ENCODE assay signal across 6 cellular contexts in genomic region chr19:872266-872951, GRCh38. TPM values are rescaled to one million over a fixed set of nuclear protein-coding genes. Genes with fewer than 3 reads are reported as not detected.
DNase-seq lines count a peak whose midpoint lies in the region; TF ChIP-seq lines count a peak whose summit lies in the region.

No MANE protein-coding gene starts in this region.

- no peak overlapping the region for H3K23ac ChIP-seq in mesendoderm (ENCODE audit: low read length)

- no peak overlapping the region for H2BK120ac ChIP-seq in mesendoderm (ENCODE audit: low read depth, low read length)

- H2AK5ac ChIP-seq in mesendoderm (ENCODE audit: low read length): no peak overlapping the region

- no peak overlapping the region for H4K8ac ChIP-seq in mesendoderm (ENCODE audit: low read depth, low read length)

- H3K36me3 ChIP-seq in mesendoderm (ENCODE audit: control insufficient read depth, insufficient read depth, low read length) (peaks cover 2% of the 10 kb centered on the region), brain microvascular endothelial cell (replicated peaks) (peaks cover 60% of the 10 kb centered on the region)

- no peak overlapping the region for H3K4ac ChIP-seq in mesendoderm (ENCODE audit: low read depth, low read length)

- no peak overlapping the region for H3K18ac ChIP-seq in mesendoderm (ENCODE audit: low read length)

- H3K27ac ChIP-seq in mesendoderm (ENCODE audit: low read depth, low read length) (no peak overlapping the region), brain microvascular endothelial cell (no peak overlapping the region)

- no peaks in the 10 kb centered on the region for H3K79me2 ChIP-seq in mesendoderm (ENCODE audit: control insufficient read depth, insufficient read depth, low read length)

- H3K4me1 ChIP-seq in mesendoderm (ENCODE audit: control insufficient read depth, low read depth, low read length): no peaks in the 10 kb centered on the region

- H3K27me3 ChIP-seq in mesendoderm (ENCODE audit: insufficient read depth, low read length, poor library complexity) (no peaks in the 10 kb centered on the region), brain microvascular endothelial cell (replicated peaks) (no peaks in the 10 kb centered on the region)

- H2BK5ac ChIP-seq in mesendoderm (ENCODE audit: low read length): no peak overlapping the region

- no peak overlapping the region for H2BK15ac ChIP-seq in mesendoderm (replicated peaks; ENCODE audit: low read depth)

- H3K4me3 ChIP-seq in mesendoderm (ENCODE audit: low read length) (no peak overlapping the region), brain microvascular endothelial cell (ENCODE audit: low read depth, low read length) (no peak overlapping the region)

- no peak for TF ChIP-seq CTCF in brain microvascular endothelial cell (IDR thresholded peaks at IDR 0.05; ENCODE audit: low read depth, low read length, missing control alignments)

- no peaks in the 10 kb centered on the region for H3K79me1 ChIP-seq in mesendoderm (ENCODE audit: low read length)

- H3K4me2 ChIP-seq in mesendoderm (ENCODE audit: low read length): no peak overlapping the region

- no CpG with 5 or more reads among the region's 27 CpGs for WGBS in mesendoderm (ENCODE audit: extremely low coverage, insufficient coverage, low lambda C conversion rate)

- no peak overlapping the region for H4K5ac ChIP-seq in mesendoderm (ENCODE audit: low read length)

- H3K9ac ChIP-seq in mesendoderm (ENCODE audit: low read length): no peak overlapping the region

- DNase-seq in DMS114 treated with DMSO at 0.1 percent for 48 hours (lab: John Stamatoyannopoulos, UW; ENCODE audit: unreplicated experiment) (peak; percentile 11), NCI-H69 (lab: John Stamatoyannopoulos, UW) (peak; percentile 73), mesendoderm (peak; percentile 88), brain microvascular endothelial cell (no peak), HPDE6-E6E7 (ENCODE audit: extremely low spot score) (no peak)
- DNase-seq in activated naive CD4-positive, alpha-beta T cell treated with Interleukin-2 at 50 U/mL for 16 hours: peak; percentile 81

- in situ Hi-C loops in brain microvascular endothelial cell (cut with HindIII; ENCODE audit: low pct_ligation_motif_present, low sequenced_read_pairs): no loop called here

- peak overlapping the region; percentile 25 for H3K56ac ChIP-seq in mesendoderm (ENCODE audit: low read length)

RNA-seq across cellular contexts. Expression of gene CFD, which starts 12.9 kb away (rescaled TPM):
- 0.21 TPM for polyA plus RNA-seq in mesendoderm (2013, experiment 1 of 2)
- 0.17 TPM for polyA plus RNA-seq in mesendoderm (2013, experiment 2 of 2)

RNA-seq across cellular contexts. Expression of gene ELANE, which starts 20.3 kb away (rescaled TPM):
- polyA plus RNA-seq in mesendoderm (2013, experiment 1 of 2): not detected
- polyA plus RNA-seq in mesendoderm (2013, experiment 2 of 2): not detected

RNA-seq across cellular contexts. Expression of gene MED16, which starts 20.6 kb away (rescaled TPM):
- polyA plus RNA-seq in mesendoderm (2013, experiment 1 of 2): 34.1 TPM
- 33.8 TPM for polyA plus RNA-seq in mesendoderm (2013, experiment 2 of 2)

RNA-seq across cellular contexts. Expression of gene RNU6-9, which starts 20.9 kb away (rescaled TPM):
- not detected for polyA plus RNA-seq in mesendoderm (2013, experiment 1 of 2)
- not detected for polyA plus RNA-seq in mesendoderm (2013, experiment 2 of 2)

RNA-seq across cellular contexts. Expression of gene PRTN3, which starts 31.6 kb away (rescaled TPM):
- polyA plus RNA-seq in mesendoderm (2013, experiment 1 of 2): not detected
- polyA plus RNA-seq in mesendoderm (2013, experiment 2 of 2): 0.04 TPM

Comparison
In these comparisons a context has a peak if more than half of its experiments do, and no peak if none do; other contexts are left out.
1. DNase-seq: peak in DMS114 treated with DMSO at 0.1 percent for 48 hours (single experiment), NCI-H69 (single experiment), activated naive CD4-positive, alpha-beta T cell treated with Interleukin-2 at 50 U/mL for 16 hours (single experiment) and mesendoderm (single experiment); none in brain microvascular endothelial cell (single experiment) and HPDE6-E6E7 (single experiment).